ENCODE assay signal across 15 cellular contexts in the genomic region with DNA sequence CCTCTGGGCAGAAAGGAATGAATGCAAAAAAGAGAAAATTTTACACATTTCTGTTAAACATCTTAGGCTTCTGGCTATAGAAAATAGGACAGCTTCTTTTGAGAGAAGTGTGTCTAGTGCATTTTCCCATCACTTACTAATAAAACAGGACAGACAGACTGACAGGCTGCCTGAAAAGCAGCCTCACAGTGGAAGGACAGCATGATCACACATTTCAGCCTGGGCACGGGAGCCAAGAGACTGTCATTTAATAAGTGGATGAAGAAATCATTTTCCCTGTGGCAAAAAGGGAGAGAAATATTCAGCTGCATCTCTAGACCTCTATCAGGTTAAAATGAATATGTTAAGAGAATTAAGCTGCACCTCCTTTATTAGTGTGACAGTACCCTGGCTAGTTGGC.
DNase-seq lines count a peak whose midpoint lies in the region; ATAC-seq, FAIRE-seq and TF ChIP-seq lines count a peak whose summit lies in the region.
"Had no signal": no experiment of that assay in that cellular context is flagged by ENCODE, and none has a peak within 500 bp of the region (broad histone marks: within the 10 kb centered on the region; RNA-seq: fewer than 3 reads in every experiment).

No MANE protein-coding gene starts in this region.

- no peaks in the 10 kb centered on the region for H3K27me3 Mint-ChIP-seq in neural progenitor cell (ENCODE audit: insufficient read depth, low read depth)
- H3K27me3 Mint-ChIP-seq: CD4-positive, CD25-positive, alpha-beta regulatory T cell had no signal

- 30 to 34% methylated on average over 1 of the region's 1 CpG for WGBS in heart right ventricle, 2 donors
- 62 to 63% methylated on average over 1 of the region's 1 CpG for WGBS in upper lobe of left lung, 2 donors
- WGBS in right lobe of liver (ENCODE audit: insufficient coverage, low coverage, low lambda C conversion rate, missing lambda C conversion rate) = 14% methylated on average over 1 of the region's 1 CpG

- H3K4me2 ChIP-seq in neural progenitor cell = no peak overlapping the region
- H3K4me2 ChIP-seq: BLaER1 treated with 17β-estradiol and CSF1 and Interleukin-3, amounts not matched to agents 10 nM and 100 nM had no signal

- intact Hi-C loops in Right ventricle myocardium superior (cut with DNase I) (no loop called here), heart right ventricle (cut with DNase I) (no loop called here), right lobe of liver (cut with DNase I) (no loop called here)

- FAIRE-seq in HTR-8/SVneo (lab: Jason Lieb, UNC) = no peak

- peaks cover 2% of the 10 kb centered on the region for H3K9me3 Mint-ChIP-seq in neural progenitor cell
- H3K9me3 Mint-ChIP-seq: HFFc6 had no signal

- DNase-seq in Right ventricle myocardium superior (no peak), right atrium auricular region (ENCODE audit: low spot score) (no peak), heart right ventricle (peak in 1 of 2 donors; percentile 14), neural progenitor cell (ENCODE audit: low spot score) (no peak), upper lobe of left lung (no peak), right lobe of liver (no peak), HTR-8/SVneo (ENCODE audit: insufficient read length, low spot score) (no peak)
- DNase-seq: 8988T; AML-193; CD4-positive, CD25-positive, alpha-beta regulatory T cell; DMS53; GF-D8; HCEC 1CT; HFFc6 had no signal

- no peak overlapping the region for H3K27ac Mint-ChIP-seq in neural progenitor cell
- H3K27ac Mint-ChIP-seq: CD4-positive, CD25-positive, alpha-beta regulatory T cell; HFFc6 had no signal

- peaks cover 7% of the 10 kb centered on the region for H3K4me1 Mint-ChIP-seq in neural progenitor cell
- H3K4me1 Mint-ChIP-seq: CD4-positive, CD25-positive, alpha-beta regulatory T cell had no signal

- H3K9me3 ChIP-seq in right atrium auricular region = no peaks in the 10 kb centered on the region
- no peaks in the 10 kb centered on the region for H3K9me3 ChIP-seq in heart right ventricle
- H3K9me3 ChIP-seq in neural progenitor cell (ENCODE audit: low read depth) = no peaks in the 10 kb centered on the region
- no peaks in the 10 kb centered on the region for H3K9me3 ChIP-seq in upper lobe of left lung
- H3K9me3 ChIP-seq in right lobe of liver = no peaks in the 10 kb centered on the region
- H3K9me3 ChIP-seq: BLaER1 treated with 17β-estradiol and CSF1 and Interleukin-3, amounts not matched to agents 10 nM and 100 nM had no signal

- H3K4me1 ChIP-seq in right atrium auricular region = no peaks in the 10 kb centered on the region
- H3K4me1 ChIP-seq in heart right ventricle = peaks cover 0 to 25% (median 14%) of the 10 kb centered on the region in 9 donors
- H3K4me1 ChIP-seq in neural progenitor cell = peaks cover 3% of the 10 kb centered on the region
- peaks cover 0 to 4% (median 3%) of the 10 kb centered on the region in 4 donors for H3K4me1 ChIP-seq in upper lobe of left lung
- peaks cover 0 to 16% (median 4%) of the 10 kb centered on the region in 4 donors for H3K4me1 ChIP-seq in right lobe of liver

- TF ChIP-seq EP300 in upper lobe of left lung (IDR thresholded peaks at IDR 0.05) = no peak

- ATAC-seq in Right ventricle myocardium superior (ENCODE audit: poor library complexity) = peak; percentile 80
- ATAC-seq in heart right ventricle = peak in 5 of 8 donors; percentile 50 to 70 (median 61)
- ATAC-seq in upper lobe of left lung (ENCODE audit: low FRiP score in 2 of 2) = no peak
- no peak for ATAC-seq in right lobe of liver

- H3K27ac ChIP-seq in right atrium auricular region = no peak overlapping the region
- H3K27ac ChIP-seq in heart right ventricle = peak overlapping the region in 5 of 10 donors; percentile 22 to 34 (median 32)
- H3K27ac ChIP-seq in neural progenitor cell = no peak overlapping the region
- H3K27ac ChIP-seq in upper lobe of left lung = no peak overlapping the region
- H3K27ac ChIP-seq in right lobe of liver = no peak overlapping the region
- H3K27ac ChIP-seq: BLaER1 treated with 17β-estradiol and CSF1 and Interleukin-3, amounts not matched to agents 10 nM and 100 nM had no signal

- H3K79me2 ChIP-seq in neural progenitor cell (ENCODE audit: low read depth) = no peaks in the 10 kb centered on the region

- H3K9ac ChIP-seq in neural progenitor cell = no peak overlapping the region
- H3K9ac ChIP-seq: BLaER1 treated with 17β-estradiol and CSF1 and Interleukin-3, amounts not matched to agents 10 nM and 100 nM had no signal

- H3K36me3 ChIP-seq in right atrium auricular region (no peaks in the 10 kb centered on the region), heart right ventricle (no peaks in the 10 kb centered on the region), neural progenitor cell (no peaks in the 10 kb centered on the region), upper lobe of left lung (no peaks in the 10 kb centered on the region), right lobe of liver (no peaks in the 10 kb centered on the region)
- H3K36me3 ChIP-seq: BLaER1 treated with 17β-estradiol and CSF1 and Interleukin-3, amounts not matched to agents 10 nM and 100 nM had no signal

- peaks cover 2% of the 10 kb centered on the region for H3K36me3 Mint-ChIP-seq in neural progenitor cell
- H3K36me3 Mint-ChIP-seq: CD4-positive, CD25-positive, alpha-beta regulatory T cell had no signal

- H2AFZ ChIP-seq in neural progenitor cell (replicated peaks) = peak overlapping the region; percentile 3

- H3K4me3 ChIP-seq in right atrium auricular region (no peak overlapping the region), heart right ventricle (no peak overlapping the region), neural progenitor cell (no peak overlapping the region), upper lobe of left lung (no peak overlapping the region), right lobe of liver (no peak overlapping the region)
- H3K4me3 ChIP-seq: BLaER1 treated with 17β-estradiol and CSF1 and Interleukin-3, amounts not matched to agents 10 nM and 100 nM had no signal

- TF ChIP-seq CTCF in right atrium auricular region (IDR thresholded peaks at IDR 0.05) (no peak), heart right ventricle (IDR thresholded peaks at IDR 0.05) (no peak), neural progenitor cell (IDR thresholded peaks at IDR 0.05) (no peak), upper lobe of left lung (IDR thresholded peaks at IDR 0.05) (no peak), right lobe of liver (IDR thresholded peaks at IDR 0.05) (no peak)

- no peak overlapping the region for H3K4me3 Mint-ChIP-seq in neural progenitor cell
- H3K4me3 Mint-ChIP-seq: CD4-positive, CD25-positive, alpha-beta regulatory T cell; HFFc6 had no signal

- TF ChIP-seq POLR2A in upper lobe of left lung (IDR thresholded peaks at IDR 0.05) (no peak), right lobe of liver (IDR thresholded peaks at IDR 0.05) (no peak)

- no peaks in the 10 kb centered on the region for H3F3A ChIP-seq in neural progenitor cell (ENCODE audit: low read depth)

- H4K20me1 ChIP-seq in neural progenitor cell (ENCODE audit: low read depth) = no peaks in the 10 kb centered on the region
- H4K20me1 ChIP-seq: BLaER1 treated with 17β-estradiol and CSF1 and Interleukin-3, amounts not matched to agents 10 nM and 100 nM had no signal

- H3K27me3 ChIP-seq in right atrium auricular region = no peaks in the 10 kb centered on the region
- no peaks in the 10 kb centered on the region for H3K27me3 ChIP-seq in heart right ventricle
- no peaks in the 10 kb centered on the region for H3K27me3 ChIP-seq in neural progenitor cell
- no peaks in the 10 kb centered on the region for H3K27me3 ChIP-seq in upper lobe of left lung
- H3K27me3 ChIP-seq in right lobe of liver = no peaks in the 10 kb centered on the region
- H3K27me3 ChIP-seq: BLaER1 treated with 17β-estradiol and CSF1 and Interleukin-3, amounts not matched to agents 10 nM and 100 nM had no signal

Comparison
In these comparisons a context has a peak if more than half of its experiments do, and no peak if none do; other contexts are left out.
1. ATAC-seq: peak in Right ventricle myocardium superior (single experiment) and heart right ventricle (5 of 8); none in upper lobe of left lung (0 of 2) and right lobe of liver (0 of 4).